ENCODE assay signal across 8 cellular contexts in the genomic region with DNA sequence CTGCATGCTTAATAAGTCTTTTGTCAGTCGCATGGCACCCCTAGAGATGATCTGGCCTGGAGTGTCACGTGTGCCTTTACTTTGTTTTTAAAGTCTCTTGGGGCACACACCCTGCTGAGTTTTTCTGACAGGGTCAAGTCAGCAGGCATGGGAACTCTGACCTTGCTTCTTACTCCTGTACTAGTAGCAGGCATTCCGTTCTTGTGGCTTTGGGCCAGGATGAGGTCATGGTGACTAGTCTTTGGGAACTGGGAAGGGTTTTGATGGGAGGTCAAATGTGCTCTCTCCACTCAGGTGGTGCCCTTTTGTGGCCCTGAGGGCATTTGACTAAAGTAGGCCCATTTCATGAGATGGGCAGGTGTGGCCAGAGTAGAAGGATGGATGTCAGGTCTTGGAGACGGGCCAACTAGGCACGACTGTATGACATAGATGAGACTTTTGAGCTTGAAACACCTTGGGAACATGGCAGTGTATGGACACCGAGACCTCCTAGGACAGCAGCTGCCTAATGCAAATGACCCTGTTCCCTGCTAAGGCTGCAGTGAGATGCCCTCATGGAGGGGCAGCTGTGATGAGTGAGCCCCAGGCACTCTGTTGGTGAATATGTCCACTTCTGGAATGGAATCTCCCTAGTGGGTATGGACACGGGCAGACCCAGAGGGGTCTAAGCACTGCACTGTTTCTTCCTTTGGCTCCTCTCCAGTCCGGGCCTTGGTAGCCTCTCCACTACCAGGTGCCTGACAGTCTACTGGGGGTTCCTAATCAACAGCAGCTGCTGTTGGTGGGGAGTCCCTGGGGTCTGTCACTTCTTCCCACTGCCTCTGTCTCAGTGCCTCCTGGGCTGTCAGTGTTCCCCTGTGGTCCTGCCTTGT. TPM values are rescaled to one million over a fixed set of nuclear protein-coding genes. Genes with fewer than 3 reads are reported as not detected.
DNase-seq lines count a peak whose midpoint lies in the region; ATAC-seq and TF ChIP-seq lines count a peak whose summit lies in the region.

No MANE protein-coding gene starts in this region.

- peak; percentile 53 for TF ChIP-seq CTCF in MM.1S (IDR thresholded peaks at IDR 0.05; ENCODE audit: low read length)

- H3K36me3 ChIP-seq in MM.1S (replicated peaks; ENCODE audit: insufficient read depth, low read length): peaks cover 22% of the 10 kb centered on the region

- H3K9me3 Mint-ChIP-seq in natural killer cell treated with Interleukin-12 subunit alpha and Interleukin-12 subunit beta and Interleukin-15 and Interleukin-18, amount 100 ng/mL, for 72 hours: no peaks in the 10 kb centered on the region

- no peaks in the 10 kb centered on the region for H3K4me1 ChIP-seq in MM.1S (ENCODE audit: low read length)

- H2AFZ ChIP-seq in MM.1S (ENCODE audit: low read length): no peak overlapping the region

- H3K9me2 ChIP-seq in MM.1S (replicated peaks; ENCODE audit: insufficient read depth, low read length): no peaks in the 10 kb centered on the region

- 0 out of 2 replicates have a peak, but pooled peaks cover 3% of the 10 kb centered on the region for H3F3A ChIP-seq in MM.1S (ENCODE audit: insufficient read depth, low read length)

- H3K4me3 ChIP-seq in MM.1S (ENCODE audit: low read length): no peak overlapping the region

- no peak overlapping the region for H3K4me3 Mint-ChIP-seq in natural killer cell treated with Interleukin-12 subunit alpha and Interleukin-12 subunit beta and Interleukin-15 and Interleukin-18, amount 100 ng/mL, for 72 hours

- H3K27ac Mint-ChIP-seq in natural killer cell treated with Interleukin-12 subunit alpha and Interleukin-12 subunit beta and Interleukin-15 and Interleukin-18, amount 100 ng/mL, for 72 hours: peak overlapping the region in 1 of 2 donors; percentile 15

- H3K27me3 Mint-ChIP-seq in natural killer cell treated with Interleukin-12 subunit alpha and Interleukin-12 subunit beta and Interleukin-15 and Interleukin-18, amount 100 ng/mL, for 72 hours: no peaks in the 10 kb centered on the region

- H4K20me1 ChIP-seq in MM.1S (ENCODE audit: insufficient read depth, low read length): no peaks in the 10 kb centered on the region

- peaks cover 0 to 3% of the 10 kb centered on the region in 2 donors for H3K4me1 Mint-ChIP-seq in natural killer cell treated with Interleukin-12 subunit alpha and Interleukin-12 subunit beta and Interleukin-15 and Interleukin-18, amount 100 ng/mL, for 72 hours (ENCODE audit: low read depth in 2 of 2)

- no peaks in the 10 kb centered on the region for H3K79me2 ChIP-seq in MM.1S (ENCODE audit: low read length)

- peaks cover 11% of the 10 kb centered on the region for H3K36me3 Mint-ChIP-seq in natural killer cell treated with Interleukin-12 subunit alpha and Interleukin-12 subunit beta and Interleukin-15 and Interleukin-18, amount 100 ng/mL, for 72 hours

- peak; percentile 87 for DNase-seq in DMS53 (lab: John Stamatoyannopoulos, UW)
- peak; percentile 34 for DNase-seq in MM.1S
- peak; percentile 72 for DNase-seq in dermis blood vessel endothelial cell
- DNase-seq in mucosa of gallbladder (ENCODE audit: low spot score): peak; percentile 40
- DNase-seq in stimulated activated CD4-positive, alpha-beta T cell treated with anti-CD3 and anti-CD28 coated beads, Interleukin-4, amount 100 ng/mL, for 4 hours: no peak
- DNase-seq in natural killer cell treated with Interleukin-12 subunit alpha and Interleukin-12 subunit beta and Interleukin-15 and Interleukin-18, amount 100 ng/mL, for 72 hours (ENCODE audit: low spot score): no peak
- no peak for DNase-seq in activated CD4-positive, alpha-beta T cell treated with anti-CD3 and anti-CD28 coated beads for 1 hour

- H3K9ac ChIP-seq in MM.1S (ENCODE audit: low read length): no peak overlapping the region

- no peaks in the 10 kb centered on the region for H3K27me3 ChIP-seq in MM.1S (replicated peaks; ENCODE audit: insufficient read depth, low read length)

- no peak for ATAC-seq in HG02610 (IDR thresholded peaks at IDR 0.05; ENCODE audit: unreplicated experiment)
- no peak for ATAC-seq in natural killer cell treated with Interleukin-12 subunit alpha and Interleukin-12 subunit beta and Interleukin-15 and Interleukin-18, amount 100 ng/mL, for 72 hours

- no peaks in the 10 kb centered on the region for H3K9me3 ChIP-seq in MM.1S (replicated peaks; ENCODE audit: insufficient read depth, low read length)

- H3K4me2 ChIP-seq in MM.1S (ENCODE audit: low read depth, low read length): no peak overlapping the region

- H3K27ac ChIP-seq in MM.1S (ENCODE audit: low read length): no peak overlapping the region

RNA-seq across cellular contexts. Expression of a gene that starts 16.4 kb away (rescaled TPM):
- total RNA-seq in dermis blood vessel endothelial cell (46.3 and 76.6 TPM in 2 replicates), mucosa of gallbladder (58.8 TPM)
- total RNA-seq in natural killer cell treated with Interleukin-12 subunit alpha and Interleukin-12 subunit beta and Interleukin-15 and Interleukin-18, amount 100 ng/mL, for 72 hours: 10 to 100 TPM; 81.4 to 84.5 TPM

Comparison
In these comparisons a context has a peak if more than half of its experiments do, and no peak if none do; other contexts are left out.
1. DNase-seq: peak in DMS53 (single experiment), MM.1S (single experiment), dermis blood vessel endothelial cell (single experiment) and mucosa of gallbladder (single experiment); none in stimulated activated CD4-positive, alpha-beta T cell treated with anti-CD3 and anti-CD28 coated beads, Interleukin-4, amount 100 ng/mL, for 4 hours (0 of 2), natural killer cell treated with Interleukin-12 subunit alpha and Interleukin-12 subunit beta and Interleukin-15 and Interleukin-18, amount 100 ng/mL, for 72 hours (single experiment) and activated CD4-positive, alpha-beta T cell treated with anti-CD3 and anti-CD28 coated beads for 1 hour (single experiment).